ENCODE assay signal across 1 cellular context in the genomic region with DNA sequence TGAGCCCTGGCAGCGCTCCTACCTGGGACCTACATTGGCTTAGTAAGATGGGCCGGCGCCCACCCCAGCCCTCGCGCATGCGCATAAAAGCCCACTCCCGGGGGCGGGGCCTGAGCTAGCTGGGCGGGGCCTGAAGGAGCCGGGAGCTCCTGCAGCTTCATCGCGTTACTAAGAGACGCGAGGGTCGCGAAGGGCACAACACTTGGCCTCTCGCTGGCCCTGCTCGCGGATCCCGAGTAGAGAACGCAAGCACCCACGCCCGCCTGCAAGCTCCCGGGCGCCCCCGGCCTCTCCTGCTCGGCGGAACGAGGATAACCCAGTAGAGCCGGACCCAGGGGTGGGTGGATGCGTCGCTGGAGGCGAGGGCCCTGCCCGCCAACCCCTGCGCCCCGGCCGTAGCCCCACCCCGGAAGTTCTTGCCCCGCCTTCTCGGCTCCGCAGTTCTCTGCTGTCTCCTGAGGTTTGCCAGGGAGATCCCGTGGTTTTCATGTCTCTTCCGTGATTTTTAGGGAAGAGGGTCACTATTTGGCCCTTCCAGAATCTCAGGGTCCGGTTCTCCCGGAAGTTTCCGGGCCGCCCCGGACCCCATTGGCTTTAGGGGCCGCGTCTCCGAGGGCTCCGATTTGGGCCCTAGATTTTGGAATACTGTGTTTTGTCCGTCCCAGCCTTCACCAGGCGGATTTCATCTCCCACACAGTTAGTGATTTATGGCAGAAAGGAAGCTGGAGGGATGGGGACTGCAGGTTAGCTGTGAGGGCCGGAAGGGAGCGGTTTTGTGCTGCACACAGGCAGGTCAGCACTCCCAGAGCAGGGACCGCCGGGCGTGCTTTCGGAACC.
TF ChIP-seq lines count a peak whose summit lies in the region.

A gene with protein sequence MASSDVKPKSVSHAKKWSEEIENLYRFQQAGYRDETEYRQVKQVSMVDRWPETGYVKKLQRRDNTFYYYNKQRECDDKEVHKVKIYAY (plus strand): TSS at position 168 of the 837 bp plus-strand sequence. CDS start 7,081 bp downstream, outside the sequence.

TF ChIP-seq in IMR-90, 13 proteins besides CTCF, POLR2A, EP300 and RAD21 (continued from another document):
- TF ChIP-seq ELK1 (IDR thresholded peaks at IDR 0.05; ENCODE audit: borderline replicate concordance, low read depth, low read length): no peak
- TF ChIP-seq CEBPB (IDR thresholded peaks at IDR 0.05; ENCODE audit: low read depth, low read length): no peak
- TF ChIP-seq MXI1 (IDR thresholded peaks at IDR 0.05; ENCODE audit: borderline replicate concordance, low read depth, low read length): no peak
